Comparison of ENCODE assay signal across 15 cellular contexts in the genomic region with DNA sequence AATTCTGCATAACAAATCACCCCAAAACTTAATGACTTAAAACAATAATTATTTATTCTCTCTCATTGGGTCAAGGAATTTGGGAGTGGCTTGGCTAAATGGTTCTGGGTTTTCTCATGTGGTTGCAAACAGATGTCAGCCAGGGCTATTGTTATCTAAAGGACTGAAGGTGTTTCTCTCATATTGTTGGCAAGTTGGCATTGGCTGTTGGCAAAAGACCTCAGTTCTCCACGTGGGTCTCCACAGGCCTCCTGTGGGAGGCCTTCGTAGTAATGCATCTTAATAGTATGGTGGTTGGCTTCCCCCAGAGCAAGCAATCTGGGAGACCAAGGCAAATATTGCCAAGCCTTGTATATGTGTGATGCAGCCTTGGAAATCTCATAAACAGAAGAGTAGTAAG. TPM values are rescaled to one million over a fixed set of nuclear protein-coding genes. Genes with fewer than 3 reads are reported as not detected.
A peak's percentile ranks its signal among the peaks of the same experiment; 100 is the strongest.
DNase-seq lines count a peak whose midpoint lies in the region; ATAC-seq and TF ChIP-seq lines count a peak whose summit lies in the region.
"Had no signal": no experiment of that assay in that cellular context is flagged by ENCODE, and none has a peak within 500 bp of the region (broad histone marks: within the 10 kb centered on the region; RNA-seq: fewer than 3 reads in every experiment).

No MANE protein-coding gene starts in this region.

- WGBS in heart left ventricle, 4 donors, result 21 to 41% (median 39%) methylated on average over 2 of the region's 2 CpGs

- TF ChIP-seq POLR2A in heart left ventricle (IDR thresholded peaks at IDR 0.05), result no peak

- peak overlapping the region in 7 of 12 donors; percentile 33 to 75 (median 53) for H3K27ac ChIP-seq in heart left ventricle
- H3K27ac ChIP-seq: C4-2B had no signal

- no peak overlapping the region for H3K4me3 Mint-ChIP-seq in CD14-positive monocyte
- H3K4me3 Mint-ChIP-seq: CD4-positive, alpha-beta memory T cell; GM23338 had no signal

- no peaks in the 10 kb centered on the region for H3K4me1 Mint-ChIP-seq in CD14-positive monocyte
- H3K4me1 Mint-ChIP-seq: CD4-positive, alpha-beta memory T cell had no signal

- H3K27ac Mint-ChIP-seq in CD14-positive monocyte, result no peak overlapping the region
- H3K27ac Mint-ChIP-seq: CD4-positive, alpha-beta memory T cell; GM23338 had no signal

- no peaks in the 10 kb centered on the region for H3K9me3 ChIP-seq in heart left ventricle

- DNase-seq in Right ventricle myocardium superior (no peak), heart left ventricle (peak in 4 of 5 donors; percentile 36 to 65 (median 52)), left ventricle myocardium superior (no peak), DMS79 (lab: John Stamatoyannopoulos, UW) (no peak), CD14-positive monocyte (ENCODE audit: low spot score) (no peak), T-helper 9 cell (no peak)
- DNase-seq: AML-193; CD4-positive, alpha-beta memory T cell; DMS153; DMS79 treated with DMSO at 0.1 percent for 48 hours; GF-D8; HCEC 1CT; IMR-90 had no signal

- ATAC-seq in Right ventricle myocardium superior (ENCODE audit: poor library complexity) (peak; percentile 87), heart left ventricle (peak; percentile 84 to 89 (median 86)), left ventricle myocardium superior (peak; percentile 82)
- ATAC-seq: GM23338 had no signal

- no peaks in the 10 kb centered on the region for H3K27me3 ChIP-seq in heart left ventricle

- H3K4me1 ChIP-seq in heart left ventricle, result peaks cover 0 to 44% (median 11%) of the 10 kb centered on the region in 12 donors

- no peaks in the 10 kb centered on the region for H3K36me3 ChIP-seq in heart left ventricle

- intact Hi-C loops in Right ventricle myocardium superior (cut with DNase I), result no loop called here
- intact Hi-C loops in heart left ventricle (cut with DNase I), result no loop called here
- intact Hi-C loops in left ventricle myocardium superior (cut with micrococcal nuclease), result no loop called here
- intact Hi-C loops in CD14-positive monocyte (cut with micrococcal nuclease), result no loop called here

- H3K27me3 Mint-ChIP-seq in CD14-positive monocyte (ENCODE audit: low read depth in 3 of 3), result peaks cover 16 to 18% (median 18%) of the 10 kb centered on the region in 3 donors

- H3K36me3 Mint-ChIP-seq in CD14-positive monocyte, result no peaks in the 10 kb centered on the region
- H3K36me3 Mint-ChIP-seq: CD4-positive, alpha-beta memory T cell had no signal

- H3K4me3 ChIP-seq in heart left ventricle, result no peak overlapping the region
- H3K4me3 ChIP-seq: GM23338 had no signal

- peaks cover 0 to 8% (median under 1%) of the 10 kb centered on the region in 7 donors for H3K9me3 Mint-ChIP-seq in CD14-positive monocyte
- H3K9me3 Mint-ChIP-seq: GM23338 had no signal

- TF ChIP-seq CTCF in heart left ventricle (IDR thresholded peaks at IDR 0.05) (no peak), CD14-positive monocyte (IDR thresholded peaks at IDR 0.05) (no peak)

RNA-seq across cellular contexts. Expression of a gene that starts 14.4 kb away (rescaled TPM):
- total RNA-seq in Right ventricle myocardium superior (101 TPM), heart left ventricle (10 to 100 TPM; 42.5 to 81.6 (median 62.4) TPM), left ventricle myocardium superior (101 TPM)
- polyA plus RNA-seq in heart left ventricle (10 to 100 TPM; 17.0 to 48.6 TPM), CD14-positive monocyte (not detected)
- polyA plus RNA-seq: CD4-positive, alpha-beta memory T cell had no signal

Comparison
In these comparisons a context has a peak if more than half of its experiments do, and no peak if none do; other contexts are left out.
1. DNase-seq: peak in heart left ventricle (4 of 5); none in Right ventricle myocardium superior (single experiment), left ventricle myocardium superior (single experiment), DMS79 (single experiment), CD14-positive monocyte (single experiment) and T-helper 9 cell (single experiment).
2. Peak in every context shown above with its lines, with median percentiles within 50 percentile points of each other: ATAC-seq.